9 cellular contexts compared by ENCODE assay signal in genomic region chrX:46588263-46588662, GRCh38.
DNase-seq lines count a peak whose midpoint lies in the region; ATAC-seq and TF ChIP-seq lines count a peak whose summit lies in the region.
"Had no signal": no experiment of that assay in that cellular context is flagged by ENCODE, and none has a peak within 500 bp of the region (broad histone marks: within the 10 kb centered on the region; RNA-seq: fewer than 3 reads in every experiment).

No MANE protein-coding gene starts in this region.

- H3K4me3 ChIP-seq in DOHH2 (ENCODE audit: low read length), result peak overlapping the region; percentile 15
- no peak overlapping the region for H3K4me3 ChIP-seq in neutrophil (ENCODE audit: low read depth in 1 of 2, low read length in 1 of 2)
- H3K4me3 ChIP-seq: HAP-1 had no signal

- H3K27ac ChIP-seq in DOHH2 (ENCODE audit: low read depth, low read length) (no peak overlapping the region), neutrophil (peak overlapping the region; percentile 71)

- H3F3A ChIP-seq in DOHH2 (ENCODE audit: control insufficient read depth, insufficient read depth), result no peaks in the 10 kb centered on the region

- peak overlapping the region; percentile 48 for H3K4me2 ChIP-seq in DOHH2 (ENCODE audit: low read length)

- no peaks in the 10 kb centered on the region for H3K9me3 ChIP-seq in DOHH2 (ENCODE audit: control insufficient read depth, insufficient read depth, low read length)
- no peaks in the 10 kb centered on the region for H3K9me3 ChIP-seq in neutrophil
- H3K9me3 ChIP-seq: HAP-1 had no signal

- no peak for ATAC-seq in GM19351 (IDR thresholded peaks at IDR 0.05; ENCODE audit: unreplicated experiment)

- H4K20me1 ChIP-seq in DOHH2 (ENCODE audit: control insufficient read depth, insufficient read depth, low read depth, low read length), result no peaks in the 10 kb centered on the region

- no peaks in the 10 kb centered on the region for H3K27me3 ChIP-seq in DOHH2 (ENCODE audit: control insufficient read depth, low read length)
- no peaks in the 10 kb centered on the region for H3K27me3 ChIP-seq in neutrophil

- no peaks in the 10 kb centered on the region for H3K79me2 ChIP-seq in DOHH2 (ENCODE audit: control insufficient read depth, low read length)

- H3K4me1 ChIP-seq in DOHH2 (ENCODE audit: control insufficient read depth, low read length) (peaks cover 17% of the 10 kb centered on the region), neutrophil (ENCODE audit: control insufficient read depth in 1 of 2, insufficient read depth in 1 of 2, low read depth in 1 of 2, low read length in 1 of 2) (peaks cover 9 to 10% of the 10 kb centered on the region in 2 experiments)

- TF ChIP-seq CTCF in DOHH2 (IDR thresholded peaks at IDR 0.05; ENCODE audit: low read depth, low read length, poor library complexity, severe bottlenecking), result no peak
- TF ChIP-seq CTCF in neutrophil (IDR thresholded peaks at IDR 0.05), result no peak

- no peaks in the 10 kb centered on the region for H3K36me3 ChIP-seq in DOHH2 (ENCODE audit: control insufficient read depth, low read length)
- no peaks in the 10 kb centered on the region for H3K36me3 ChIP-seq in neutrophil
- H3K36me3 ChIP-seq: HAP-1 had no signal

- no peaks in the 10 kb centered on the region for H3K9me2 ChIP-seq in DOHH2 (replicated peaks; ENCODE audit: control insufficient read depth, low read length)

- DNase-seq in T-helper 1 cell (peak in 4 of 5 donors; percentile 4 to 42 (median 26)), dedifferentiated amniotic fluid mesenchymal stem cell (ENCODE audit: extremely low spot score) (peak; percentile 51), NCI-H1417 (lab: John Stamatoyannopoulos, UW) (no peak), NCI-H510A (lab: John Stamatoyannopoulos, UW) (no peak), NCI-H345 treated with DMSO at 0.1 percent for 48 hours (lab: John Stamatoyannopoulos, UW; ENCODE audit: unreplicated experiment) (no peak)

Comparison
In these comparisons a context has a peak if more than half of its experiments do, and no peak if none do; other contexts are left out.
1. DNase-seq: peak in T-helper 1 cell (4 of 5) and dedifferentiated amniotic fluid mesenchymal stem cell (single experiment); none in NCI-H1417 (0 of 3), NCI-H510A (single experiment) and NCI-H345 treated with DMSO at 0.1 percent for 48 hours (single experiment).